ENCODE assay signal across 9 cellular contexts in the genomic region with DNA sequence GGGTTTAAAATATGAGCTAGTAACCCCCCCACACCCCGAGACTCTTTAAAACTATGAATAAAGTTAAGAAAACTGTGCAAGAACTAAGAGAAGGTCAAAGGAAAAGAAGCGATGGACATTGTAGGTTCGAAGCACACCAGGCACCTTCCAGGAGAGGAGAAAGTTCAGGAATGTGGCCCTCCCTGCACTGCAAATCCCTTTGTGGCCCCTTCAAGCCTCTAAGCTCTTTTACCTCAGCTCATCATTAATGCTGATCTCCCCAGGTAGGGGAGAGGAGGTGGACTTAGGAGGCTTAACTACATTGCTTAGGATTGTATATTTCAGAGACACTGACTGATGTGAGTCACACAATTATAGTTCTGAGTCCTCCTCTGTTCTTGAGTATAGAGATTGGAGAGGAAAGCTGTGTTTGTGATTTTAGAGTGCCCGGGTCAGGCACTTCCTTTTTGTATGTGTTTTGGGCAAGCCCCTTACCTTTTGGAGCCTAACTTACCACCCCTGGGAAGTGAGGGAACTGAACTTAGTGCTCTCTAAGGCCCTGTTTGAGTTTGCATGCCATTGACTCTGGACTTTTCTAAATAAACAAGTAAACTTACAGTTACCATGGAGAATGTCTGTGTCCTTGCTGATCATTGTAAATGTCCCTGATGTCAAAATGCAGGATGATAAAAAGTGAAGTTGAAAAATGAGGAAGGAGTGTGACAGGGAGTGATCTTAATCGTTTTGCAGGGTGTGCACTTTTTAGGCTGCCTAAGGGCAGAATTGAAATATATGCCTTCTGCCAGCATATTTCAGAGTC.
DNase-seq lines count a peak whose midpoint lies in the region; ATAC-seq and TF ChIP-seq lines count a peak whose summit lies in the region.
"Had no signal": no experiment of that assay in that cellular context is flagged by ENCODE, and none has a peak within 500 bp of the region (broad histone marks: within the 10 kb centered on the region; RNA-seq: fewer than 3 reads in every experiment).

No MANE protein-coding gene starts in this region.

- H2BK5ac ChIP-seq in H9 (ENCODE audit: insufficient read length, low read length): no peak overlapping the region

- no peak overlapping the region for H3K27ac ChIP-seq in H9 (ENCODE audit: insufficient read length, low read depth, low read length)
- H3K27ac ChIP-seq in SJSA1: peak overlapping the region; percentile 71
- no peak overlapping the region for H3K27ac ChIP-seq in gastrocnemius medialis

- H3K36me3 ChIP-seq in SJSA1 (no peaks in the 10 kb centered on the region), gastrocnemius medialis (no peaks in the 10 kb centered on the region)

- in situ Hi-C loops in gastrocnemius medialis (cut with MboI; ENCODE audit: low sequenced_read_pairs in 4 of 4): no loop called here

- H3K4me2 ChIP-seq in H9 (ENCODE audit: insufficient read depth, insufficient read length, low read length): no peak overlapping the region

- no peak for TF ChIP-seq POLR2A in gastrocnemius medialis (IDR thresholded peaks at IDR 0.05)

- H2AFZ ChIP-seq in H9 (ENCODE audit: low read length): peak overlapping the region; percentile 14

- H3K18ac ChIP-seq in H9 (ENCODE audit: insufficient read length, low read depth, low read length): no peak overlapping the region

- ATAC-seq in GM19324 (IDR thresholded peaks at IDR 0.05; ENCODE audit: low FRiP score, unreplicated experiment) (no peak), gastrocnemius medialis (no peak)

- no peak overlapping the region for H4K8ac ChIP-seq in H9 (replicated peaks; ENCODE audit: insufficient read length, low read depth, low read length)

- intact Hi-C loops in gastrocnemius medialis (cut with DNase I; ENCODE audit: low total_unique reads): no loop called here

- H3K4me1 ChIP-seq in H9 (ENCODE audit: insufficient read depth, low read length): no peaks in the 10 kb centered on the region; the same call in 1 of the 2 replicates
- peaks cover 21% of the 10 kb centered on the region for H3K4me1 ChIP-seq in SJSA1 (replicated peaks)
- no peaks in the 10 kb centered on the region for H3K4me1 ChIP-seq in gastrocnemius medialis

- H3K4me3 ChIP-seq in SJSA1 (no peak overlapping the region), gastrocnemius medialis (no peak overlapping the region)

- H3K9me3 Mint-ChIP-seq in H9: no peaks in the 10 kb centered on the region

- no peaks in the 10 kb centered on the region for H3K79me1 ChIP-seq in H9 (ENCODE audit: insufficient read depth, low read depth, low read length, poor library complexity, severe bottlenecking)

- H3K56ac ChIP-seq in H9 (ENCODE audit: insufficient read length, low read depth, low read length): no peak overlapping the region

- no peak overlapping the region for H3K4me3 Mint-ChIP-seq in H9

- H3K9me3 ChIP-seq in H9 (ENCODE audit: control insufficient read depth, low read depth, low read length): no peaks in the 10 kb centered on the region
- H3K9me3 ChIP-seq in SJSA1 (replicated peaks): no peaks in the 10 kb centered on the region
- no peaks in the 10 kb centered on the region for H3K9me3 ChIP-seq in gastrocnemius medialis

- H4K91ac ChIP-seq in H9 (ENCODE audit: insufficient read length, low read depth, low read length): no peak overlapping the region

- no peaks in the 10 kb centered on the region for H3K27me3 Mint-ChIP-seq in H9 (ENCODE audit: low read depth)

- H4K5ac ChIP-seq in H9 (ENCODE audit: insufficient read length, low read depth, low read length): no peak overlapping the region

- no peak overlapping the region for H2BK12ac ChIP-seq in H9 (ENCODE audit: insufficient read length, low read depth, low read length)

- H4K20me1 ChIP-seq in H9 (ENCODE audit: control insufficient read depth, insufficient read depth, insufficient read length): no peaks in the 10 kb centered on the region

- H3K14ac ChIP-seq in H9 (ENCODE audit: insufficient read depth, low read length): no peak overlapping the region

- H3K23ac ChIP-seq in H9 (ENCODE audit: insufficient read length, low read depth, low read length): no peak overlapping the region

- DNase-seq in H9 (no peak), SJSA1 (ENCODE audit: low read depth in 1 of 2, low spot score in 2 of 2) (peak in 1 of 2 experiments; percentile 69), fibroblast of peridontal ligament (ENCODE audit: extremely low read depth) (peak; percentile 40), putamen (ENCODE audit: low spot score) (peak; percentile 10), gastrocnemius medialis (no peak), HuH-7.5 (ENCODE audit: low spot score) (no peak), SHP77 (lab: John Stamatoyannopoulos, UW) (no peak)
- DNase-seq: glutamatergic neuron had no signal

- H2BK120ac ChIP-seq in H9 (ENCODE audit: low read depth, low read length, poor library complexity, severe bottlenecking): no peak overlapping the region

- H3K79me2 ChIP-seq in H9 (ENCODE audit: insufficient read depth, low read length): no peaks in the 10 kb centered on the region; the same call in 1 of the 2 replicates

- H3K4ac ChIP-seq in H9 (ENCODE audit: low read depth, low read length): no peak overlapping the region

- H3K27me3 ChIP-seq in H9 (ENCODE audit: insufficient read depth, low read length) (no peaks in the 10 kb centered on the region), SJSA1 (replicated peaks) (no peaks in the 10 kb centered on the region), gastrocnemius medialis (no peaks in the 10 kb centered on the region)

- no peak overlapping the region for H2BK20ac ChIP-seq in H9 (ENCODE audit: low read depth, low read length, poor library complexity, severe bottlenecking)

- TF ChIP-seq CTCF in H9 (conservative IDR thresholded peaks at IDR 0.05): no peak
- TF ChIP-seq CTCF in gastrocnemius medialis (IDR thresholded peaks at IDR 0.05 in 4 of 5, conservative IDR thresholded peaks at IDR 0.05 in 1 of 5): no peak

- no peak overlapping the region for H2AK5ac ChIP-seq in H9 (ENCODE audit: insufficient read length, low read length)

- H3K9ac ChIP-seq in H9 (ENCODE audit: extremely low read depth, insufficient read length, low read length): no peak overlapping the region

- no peaks in the 10 kb centered on the region for H3K23me2 ChIP-seq in H9 (ENCODE audit: insufficient read length, low read depth, low read length, poor library complexity, severe bottlenecking)

- no peak overlapping the region for H3T11ph ChIP-seq in H9 (ENCODE audit: low read length)

- H3K36me3 Mint-ChIP-seq in H9 (ENCODE audit: insufficient read depth in 1 of 3, low read depth in 3 of 3): no peaks in the 10 kb centered on the region

- peaks cover 19 to 27% of the 10 kb centered on the region in 2 experiments for H3K4me1 Mint-ChIP-seq in H9

- H3K27ac Mint-ChIP-seq in H9: peak overlapping the region in 1 of 3 experiments; percentile 6; a peak in 1 of 7 replicates

- no CpG with 5 or more reads among the region's 5 CpGs for WGBS in H9 (ENCODE audit: extremely low coverage, insufficient read length, low lambda C conversion rate)

- no peak overlapping the region for H2BK15ac ChIP-seq in H9 (ENCODE audit: low read depth, low read length)

Comparison
In these comparisons a context has a peak if more than half of its experiments do, and no peak if none do; other contexts are left out.
1. DNase-seq: peak in fibroblast of peridontal ligament (single experiment) and putamen (single experiment); none in H9 (single experiment), gastrocnemius medialis (0 of 2), HuH-7.5 (single experiment) and SHP77 (0 of 2).